In genomic region chr11:70489276-70489675, GRCh38 we compare ENCODE assay signal across 20 cellular contexts.
"Had no signal": no experiment of that assay in that cellular context is flagged by ENCODE, and none has a peak within 500 bp of the region (broad histone marks: within the 10 kb centered on the region; RNA-seq: fewer than 3 reads in every experiment).

No MANE protein-coding gene starts in this region.

- H3K4me1 ChIP-seq: heart right ventricle, left lung, testis, tibial nerve had no signal

- H3K27me3 ChIP-seq: dorsolateral prefrontal cortex, heart right ventricle, left lung, testis, tibial nerve had no signal

- FAIRE-seq: endometrium, frontal cortex had no signal

- H3K27ac ChIP-seq: heart right ventricle, left lung, testis, tibial nerve had no signal

- H3K36me3 ChIP-seq: heart right ventricle, left lung had no signal

- ATAC-seq: esophagus mucosa; heart right ventricle; left lung; stimulated activated effector memory CD8-positive, alpha-beta T cell treated with anti-CD3 and anti-CD28 coated beads, Interleukin-12 subunit alpha, Interleukin-12 subunit beta, amount 100 ng/mL, for 72 hours; stimulated activated naive CD8-positive, alpha-beta T cell treated with anti-CD3 and anti-CD28 coated beads, Interleukin-15, Interleukin-2, amounts not matched to agents 100 U/mL and 50 U/mL, for 24 hours had no signal

- H3K9me3 ChIP-seq: testis had no signal

- H3K4me3 ChIP-seq: dorsolateral prefrontal cortex, heart right ventricle, left lung, smooth muscle cell, testis, tibial nerve had no signal

- DNase-seq: central memory CD4-positive, alpha-beta T cell; cortex of kidney; effector CD8-positive, alpha-beta T cell; heart right ventricle; hypothalamus; islet precursor cell; mesendoderm; naive B cell; stimulated activated CD4-positive, alpha-beta T cell treated with anti-CD3 and anti-CD28 coated beads, Interleukin-4, amount 100 ng/mL, for 1 hour; stimulated activated CD8-positive, alpha-beta memory T cell treated with anti-CD3 and anti-CD28 coated beads, Interleukin-4, amount 100 ng/mL, for 48 hours; stimulated activated naive CD8-positive, alpha-beta T cell treated with anti-CD3 and anti-CD28 coated beads, Interleukin-15, Interleukin-2, amounts not matched to agents 100 U/mL and 50 U/mL, for 24 hours; testis had no signal
